ENCODE assay signal across 1 cellular context in the genomic region with DNA sequence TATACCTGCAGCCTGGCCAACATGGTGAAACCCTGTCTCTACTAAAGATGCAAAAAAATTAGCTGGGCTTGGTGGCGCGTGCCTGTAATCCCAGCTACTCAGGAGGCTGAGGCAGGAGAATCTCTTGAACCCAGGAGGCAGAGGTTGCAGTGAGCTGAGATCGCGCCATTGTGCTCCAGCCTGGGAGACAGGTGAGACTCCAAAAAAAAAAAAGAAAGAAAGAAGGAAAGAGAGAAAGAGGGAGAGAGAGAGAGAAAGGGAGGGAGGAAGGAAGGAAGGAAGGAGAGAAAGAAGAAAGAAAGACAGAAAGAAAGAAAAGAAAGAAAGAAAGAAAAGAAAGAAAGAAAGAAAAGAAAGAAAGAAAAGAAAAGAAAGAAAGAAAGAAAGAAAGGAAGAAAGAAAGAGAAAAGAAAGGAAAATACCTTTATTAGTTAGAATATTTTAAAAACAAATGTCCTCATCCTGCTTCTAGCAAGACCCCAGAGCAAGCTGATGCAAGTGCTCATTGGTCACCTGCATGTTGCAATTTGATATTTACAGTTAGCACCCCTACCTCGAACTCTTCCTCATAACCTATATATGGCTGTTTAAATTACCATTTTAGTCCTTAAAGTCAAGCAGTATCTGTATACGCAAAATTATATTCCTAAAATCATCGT.
A peak's percentile ranks its signal among the peaks of the same experiment; 100 is the strongest.
TF ChIP-seq lines count a peak whose summit lies in the region.

No MANE protein-coding gene starts in this region.

TF ChIP-seq in GM12878, 131 proteins besides CTCF, POLR2A, EP300 and RAD21:
- TF ChIP-seq HDGF (IDR thresholded peaks at IDR 0.05) = 0 out of 2 replicates have a peak, but pooled peaks have one; percentile 30
- TF ChIP-seq YBX1 (IDR thresholded peaks at IDR 0.05) = 0 out of 2 replicates have a peak, but pooled peaks have one; percentile 35
